ENCODE assay signal across 29 cellular contexts in genomic region chr6:81216668-81217067, GRCh38.
"Had no signal": no experiment of that assay in that cellular context is flagged by ENCODE, and none has a peak within 500 bp of the region (broad histone marks: within the 10 kb centered on the region; RNA-seq: fewer than 3 reads in every experiment).

No MANE protein-coding gene starts in this region.

- H3K9me3 Mint-ChIP-seq: activated naive CD4-positive, alpha-beta T cell treated with anti-CD3 and anti-CD28 coated beads, Interleukin-2, amount 50 U/mL, for 24 hours; activated naive CD8-positive, alpha-beta T cell treated with anti-CD3 and anti-CD28 coated beads, Interleukin-2, amount 50 U/mL, for 24 hours had no signal

- H3K27me3 Mint-ChIP-seq: activated CD4-positive, alpha-beta memory T cell treated with anti-CD3 and anti-CD28 coated beads for 36 hours; activated CD4-positive, alpha-beta T cell treated with anti-CD3 and anti-CD28 coated beads for 36 hours; activated CD4-positive, alpha-beta T cell treated with anti-CD3 and anti-CD28 coated beads, Interleukin-2, amount 10 ng/mL, durations not matched to agents 24 days and 14 days; activated CD8-positive, alpha-beta memory T cell treated with anti-CD3 and anti-CD28 coated beads, Interleukin-2, amount 10 ng/mL, durations not matched to agents 7 days and 5 days; activated naive CD4-positive, alpha-beta T cell treated with anti-CD3 and anti-CD28 coated beads, Interleukin-2, amount 50 U/mL, for 24 hours; activated naive CD8-positive, alpha-beta T cell treated with anti-CD3 and anti-CD28 coated beads for 36 hours; activated naive CD8-positive, alpha-beta T cell treated with anti-CD3 and anti-CD28 coated beads, Interleukin-2, amount 50 U/mL, for 24 hours; activated T-helper 17 cell treated with anti-CD3 and anti-CD28 coated beads, Interleukin-2, amount 50 U/mL, for 72 hours; effector memory CD8-positive, alpha-beta T cell had no signal

- H3K27ac Mint-ChIP-seq: activated CD4-positive, alpha-beta memory T cell treated with anti-CD3 and anti-CD28 coated beads for 36 hours; activated CD4-positive, alpha-beta T cell treated with anti-CD3 and anti-CD28 coated beads for 36 hours; activated CD4-positive, alpha-beta T cell treated with anti-CD3 and anti-CD28 coated beads, Interleukin-2, amount 10 ng/mL, durations not matched to agents 24 days and 14 days; activated CD8-positive, alpha-beta memory T cell treated with anti-CD3 and anti-CD28 coated beads, Interleukin-2, amount 10 ng/mL, durations not matched to agents 7 days and 5 days; activated CD8-positive, alpha-beta T cell treated with anti-CD3 and anti-CD28 coated beads, Interleukin-2, amount 10 ng/mL, durations not matched to agents 7 days and 5 days; activated naive CD4-positive, alpha-beta T cell treated with anti-CD3 and anti-CD28 coated beads for 36 hours; activated naive CD4-positive, alpha-beta T cell treated with anti-CD3 and anti-CD28 coated beads, Interleukin-2, amount 50 U/mL, for 24 hours; activated naive CD8-positive, alpha-beta T cell treated with anti-CD3 and anti-CD28 coated beads for 36 hours; activated naive CD8-positive, alpha-beta T cell treated with anti-CD3 and anti-CD28 coated beads, Interleukin-2, amount 50 U/mL, for 24 hours; activated T-helper 17 cell treated with anti-CD3 and anti-CD28 coated beads, Interleukin-2, amount 50 U/mL, for 72 hours; effector memory CD8-positive, alpha-beta T cell had no signal

- H3K4me3 ChIP-seq: adrenal gland, body of pancreas, esophagus muscularis mucosa had no signal

- H3K27ac ChIP-seq: adrenal gland, body of pancreas, esophagus muscularis mucosa had no signal

- H3K4me1 Mint-ChIP-seq: activated CD4-positive, alpha-beta T cell treated with anti-CD3 and anti-CD28 coated beads for 36 hours; activated CD4-positive, alpha-beta T cell treated with anti-CD3 and anti-CD28 coated beads, Interleukin-2, amount 10 ng/mL, durations not matched to agents 24 days and 14 days; activated CD8-positive, alpha-beta memory T cell treated with anti-CD3 and anti-CD28 coated beads, Interleukin-2, amount 10 ng/mL, durations not matched to agents 7 days and 5 days; activated naive CD4-positive, alpha-beta T cell treated with anti-CD3 and anti-CD28 coated beads, Interleukin-2, amount 50 U/mL, for 24 hours; activated naive CD8-positive, alpha-beta T cell treated with anti-CD3 and anti-CD28 coated beads for 36 hours; activated naive CD8-positive, alpha-beta T cell treated with anti-CD3 and anti-CD28 coated beads, Interleukin-2, amount 50 U/mL, for 24 hours; activated T-helper 17 cell treated with anti-CD3 and anti-CD28 coated beads, Interleukin-2, amount 50 U/mL, for 72 hours had no signal

- DNase-seq: activated CD4-positive, alpha-beta memory T cell treated with anti-CD3 and anti-CD28 coated beads for 36 hours; activated CD4-positive, alpha-beta T cell treated with anti-CD3 and anti-CD28 coated beads for 36 hours; activated CD4-positive, alpha-beta T cell treated with anti-CD3 and anti-CD28 coated beads, Interleukin-2, amount 10 ng/mL, durations not matched to agents 24 days and 14 days; activated CD4-positive, CD25-positive, alpha-beta regulatory T cell; activated CD4-positive, CD25-positive, alpha-beta regulatory T cell treated with anti-CD3 and anti-CD28 coated beads, Interleukin-2, amount 50 U/mL, for 72 hours; activated CD8-positive, alpha-beta memory T cell treated with anti-CD3 and anti-CD28 coated beads, Interleukin-2, amount 10 ng/mL, durations not matched to agents 7 days and 5 days; activated CD8-positive, alpha-beta memory T cell treated with anti-CD3 and anti-CD28 coated beads, Interleukin-2, amount 50 U/mL, for 4 hours; activated CD8-positive, alpha-beta T cell treated with anti-CD3 and anti-CD28 coated beads, Interleukin-2, amount 10 ng/mL, durations not matched to agents 7 days and 5 days; activated effector memory CD4-positive, alpha-beta T cell treated with anti-CD3 and anti-CD28 coated beads, Interleukin-2, amount 50 U/mL, for 16 hours; activated naive CD4-positive, alpha-beta T cell treated with anti-CD3 and anti-CD28 coated beads for 36 hours; activated naive CD8-positive, alpha-beta T cell treated with anti-CD3 and anti-CD28 coated beads for 36 hours; activated naive CD8-positive, alpha-beta T cell treated with anti-CD3 and anti-CD28 coated beads, Interleukin-2, amount 50 U/mL, for 24 hours; activated T-cell treated with anti-CD3 and anti-CD28 coated beads, Interleukin-2, amount 50 U/mL, for 1 hour; adrenal gland; amygdala; aorta; body of pancreas; caudate nucleus; cortex of kidney; dermis blood vessel endothelial cell; effector CD4-positive, alpha-beta T cell; effector memory CD8-positive, alpha-beta T cell; erythroblast; foreskin fibroblast; head of caudate nucleus; T-helper 2 cell had no signal

- H3K9me3 ChIP-seq: adrenal gland had no signal

- H3K4me1 ChIP-seq: adrenal gland, body of pancreas, esophagus muscularis mucosa had no signal

- H3K27me3 ChIP-seq: adrenal gland, body of pancreas, esophagus muscularis mucosa had no signal

- H3K36me3 ChIP-seq: adrenal gland, esophagus muscularis mucosa had no signal

- H3K4me3 Mint-ChIP-seq: activated CD4-positive, alpha-beta memory T cell treated with anti-CD3 and anti-CD28 coated beads for 36 hours; activated CD4-positive, alpha-beta T cell treated with anti-CD3 and anti-CD28 coated beads for 36 hours; activated CD4-positive, alpha-beta T cell treated with anti-CD3 and anti-CD28 coated beads, Interleukin-2, amount 10 ng/mL, durations not matched to agents 24 days and 14 days; activated CD8-positive, alpha-beta memory T cell treated with anti-CD3 and anti-CD28 coated beads, Interleukin-2, amount 10 ng/mL, durations not matched to agents 7 days and 5 days; activated CD8-positive, alpha-beta T cell treated with anti-CD3 and anti-CD28 coated beads, Interleukin-2, amount 10 ng/mL, durations not matched to agents 7 days and 5 days; activated naive CD4-positive, alpha-beta T cell treated with anti-CD3 and anti-CD28 coated beads for 36 hours; activated naive CD4-positive, alpha-beta T cell treated with anti-CD3 and anti-CD28 coated beads, Interleukin-2, amount 50 U/mL, for 24 hours; activated naive CD8-positive, alpha-beta T cell treated with anti-CD3 and anti-CD28 coated beads for 36 hours; activated naive CD8-positive, alpha-beta T cell treated with anti-CD3 and anti-CD28 coated beads, Interleukin-2, amount 50 U/mL, for 24 hours; activated T-helper 17 cell treated with anti-CD3 and anti-CD28 coated beads, Interleukin-2, amount 50 U/mL, for 72 hours; effector memory CD8-positive, alpha-beta T cell had no signal

- H3K36me3 Mint-ChIP-seq: activated CD4-positive, alpha-beta memory T cell treated with anti-CD3 and anti-CD28 coated beads for 36 hours; activated CD8-positive, alpha-beta memory T cell treated with anti-CD3 and anti-CD28 coated beads, Interleukin-2, amount 10 ng/mL, durations not matched to agents 7 days and 5 days; activated naive CD4-positive, alpha-beta T cell treated with anti-CD3 and anti-CD28 coated beads, Interleukin-2, amount 50 U/mL, for 24 hours; activated naive CD8-positive, alpha-beta T cell treated with anti-CD3 and anti-CD28 coated beads for 36 hours had no signal
